ENCODE assay signal across 13 cellular contexts in the genomic region with DNA sequence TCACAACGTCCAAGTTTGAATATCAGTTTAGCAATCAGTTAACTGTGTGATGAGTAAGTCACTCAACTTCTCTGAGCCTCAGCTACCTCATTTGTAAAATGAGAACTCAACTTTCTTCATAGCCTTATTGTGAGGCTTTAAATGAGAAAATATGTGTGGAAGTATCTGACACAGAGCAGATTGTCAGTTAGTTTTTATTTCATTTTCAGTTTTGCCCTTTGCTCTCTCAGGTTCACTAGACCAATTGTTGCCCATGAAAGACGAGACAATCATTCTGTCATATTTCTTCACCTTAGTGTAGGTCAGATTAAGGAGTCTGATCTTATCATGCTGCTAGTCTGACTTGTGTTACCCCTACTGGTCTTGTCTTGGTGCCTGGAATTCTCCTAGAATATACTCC.
DNase-seq lines count a peak whose midpoint lies in the region; ATAC-seq and TF ChIP-seq lines count a peak whose summit lies in the region.
"Had no signal": no experiment of that assay in that cellular context is flagged by ENCODE, and none has a peak within 500 bp of the region (broad histone marks: within the 10 kb centered on the region; RNA-seq: fewer than 3 reads in every experiment).

No MANE protein-coding gene starts in this region.

- no peak overlapping the region for H3K4me3 Mint-ChIP-seq in activated T-cell treated with anti-CD3 and anti-CD28 coated beads, Interleukin-2, amount 50 U/mL, for 4 hours
- H3K4me3 Mint-ChIP-seq: CD14-positive monocyte had no signal

- no peaks in the 10 kb centered on the region for H3K4me1 Mint-ChIP-seq in activated T-cell treated with anti-CD3 and anti-CD28 coated beads, Interleukin-2, amount 50 U/mL, for 4 hours (ENCODE audit: low read depth)
- H3K4me1 Mint-ChIP-seq: CD14-positive monocyte had no signal

- H3K4me3 ChIP-seq in GM12865 (ENCODE audit: low read depth, low read length), result peak overlapping the region; percentile 18; the same call in 1 of the 2 replicates
- H3K4me3 ChIP-seq: SJCRH30, uterus had no signal

- no peaks in the 10 kb centered on the region for H3K27me3 Mint-ChIP-seq in activated T-cell treated with anti-CD3 and anti-CD28 coated beads, Interleukin-2, amount 50 U/mL, for 4 hours (ENCODE audit: low read depth)

- DNase-seq in GM12865 (ENCODE audit: low read depth), result peak; percentile 21
- DNase-seq in activated CD4-positive, alpha-beta T cell treated with anti-CD3 and anti-CD28 coated beads for 4 hours, result no peak
- no peak for DNase-seq in GM10266 (ENCODE audit: extremely low spot score)
- DNase-seq in activated T-cell treated with anti-CD3 and anti-CD28 coated beads, Interleukin-2, amount 50 U/mL, for 4 hours, result no peak
- DNase-seq: NCI-H1694, SJCRH30, T-helper 9 cell, uterus had no signal

- peak; percentile 82 for ATAC-seq in GM19324 (IDR thresholded peaks at IDR 0.05; ENCODE audit: low FRiP score, unreplicated experiment)
- peak; percentile 55 for ATAC-seq in HG02642 (IDR thresholded peaks at IDR 0.05; ENCODE audit: poor library complexity, unreplicated experiment)
- ATAC-seq in HG03439 (IDR thresholded peaks at IDR 0.05; ENCODE audit: unreplicated experiment), result peak; percentile 73
- no peak for ATAC-seq in SK-N-SH treated with all-trans-retinoic acid at 6 μM for 48 hours
- no peak for ATAC-seq in activated T-cell treated with anti-CD3 and anti-CD28 coated beads, Interleukin-2, amount 50 U/mL, for 4 hours

- no peaks in the 10 kb centered on the region for H3K36me3 Mint-ChIP-seq in activated T-cell treated with anti-CD3 and anti-CD28 coated beads, Interleukin-2, amount 50 U/mL, for 4 hours (ENCODE audit: insufficient read depth)
- H3K36me3 Mint-ChIP-seq: CD14-positive monocyte had no signal

- H3K9me3 Mint-ChIP-seq in activated T-cell treated with anti-CD3 and anti-CD28 coated beads, Interleukin-2, amount 50 U/mL, for 4 hours, result no peaks in the 10 kb centered on the region

- TF ChIP-seq CTCF in GM12865 (IDR thresholded peaks at IDR 0.05; ENCODE audit: insufficient read depth, low read depth, low read length, missing control alignments) (no peak), GM10266 (IDR thresholded peaks at IDR 0.05; ENCODE audit: control insufficient read depth, insufficient read depth, low read depth, missing control alignments) (no peak)

TF ChIP-seq in SK-N-SH treated with all-trans-retinoic acid at 6 μM for 48 hours, 23 proteins besides CTCF, POLR2A, EP300 and RAD21:
- no peak for TF ChIP-seq BACH2 (CRISPR knock-in tag; IDR thresholded peaks at IDR 0.05; ENCODE audit: borderline replicate concordance)

Comparison
In these comparisons a context has a peak if more than half of its experiments do, and no peak if none do; other contexts are left out.
1. ATAC-seq: peak in GM19324 (single experiment), HG02642 (single experiment) and HG03439 (single experiment); none in SK-N-SH treated with all-trans-retinoic acid at 6 μM for 48 hours (single experiment) and activated T-cell treated with anti-CD3 and anti-CD28 coated beads, Interleukin-2, amount 50 U/mL, for 4 hours (0 of 2).